ENCODE assay signal across 2 cellular contexts in the genomic region with DNA sequence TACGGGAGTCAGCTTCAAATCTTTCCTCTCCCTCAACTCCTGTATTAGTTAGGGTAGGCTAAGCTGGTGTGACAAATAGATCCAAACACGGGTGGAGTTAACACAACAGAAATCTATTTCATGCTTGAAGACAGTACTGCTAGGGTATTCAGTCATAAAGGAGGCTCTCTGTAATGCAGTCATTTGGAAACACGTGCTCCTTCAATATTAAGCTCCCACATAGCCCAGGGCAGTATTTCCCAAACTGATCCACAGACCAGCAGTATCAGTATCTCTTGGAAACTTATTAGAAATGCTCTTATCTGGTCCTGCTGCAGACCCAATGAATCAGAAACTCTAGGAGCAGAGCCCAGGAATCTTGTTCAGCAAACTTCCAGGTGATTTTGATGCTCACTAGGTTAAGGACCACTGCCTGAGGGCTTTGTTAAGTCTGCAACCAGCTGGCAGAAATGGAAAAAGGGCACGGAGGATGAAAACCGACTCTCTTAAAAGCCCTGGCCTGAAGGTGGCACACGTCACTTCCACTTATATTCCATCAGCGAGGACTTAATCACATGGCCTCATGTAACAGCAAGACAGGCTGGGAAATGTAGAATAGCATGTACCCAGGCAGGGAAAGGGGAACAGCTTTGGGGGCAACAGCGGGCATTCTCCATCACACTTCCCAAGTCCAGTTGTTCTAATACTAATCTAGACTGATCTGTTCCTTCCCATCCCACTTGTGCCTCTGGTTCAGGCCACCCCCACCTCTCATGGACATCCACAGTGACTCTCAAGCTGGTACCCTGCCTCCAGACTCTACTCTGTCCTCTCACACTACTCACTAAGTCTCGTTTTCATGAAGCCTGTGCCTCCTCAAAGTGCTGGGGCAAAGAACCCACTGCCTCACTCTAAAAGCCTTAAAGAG.
TF ChIP-seq lines count a peak whose summit lies in the region.

No MANE protein-coding gene starts in this region.

TF ChIP-seq in HCT116, 20 proteins besides CTCF, POLR2A, EP300 and RAD21:
- TF ChIP-seq, protein P1, sequence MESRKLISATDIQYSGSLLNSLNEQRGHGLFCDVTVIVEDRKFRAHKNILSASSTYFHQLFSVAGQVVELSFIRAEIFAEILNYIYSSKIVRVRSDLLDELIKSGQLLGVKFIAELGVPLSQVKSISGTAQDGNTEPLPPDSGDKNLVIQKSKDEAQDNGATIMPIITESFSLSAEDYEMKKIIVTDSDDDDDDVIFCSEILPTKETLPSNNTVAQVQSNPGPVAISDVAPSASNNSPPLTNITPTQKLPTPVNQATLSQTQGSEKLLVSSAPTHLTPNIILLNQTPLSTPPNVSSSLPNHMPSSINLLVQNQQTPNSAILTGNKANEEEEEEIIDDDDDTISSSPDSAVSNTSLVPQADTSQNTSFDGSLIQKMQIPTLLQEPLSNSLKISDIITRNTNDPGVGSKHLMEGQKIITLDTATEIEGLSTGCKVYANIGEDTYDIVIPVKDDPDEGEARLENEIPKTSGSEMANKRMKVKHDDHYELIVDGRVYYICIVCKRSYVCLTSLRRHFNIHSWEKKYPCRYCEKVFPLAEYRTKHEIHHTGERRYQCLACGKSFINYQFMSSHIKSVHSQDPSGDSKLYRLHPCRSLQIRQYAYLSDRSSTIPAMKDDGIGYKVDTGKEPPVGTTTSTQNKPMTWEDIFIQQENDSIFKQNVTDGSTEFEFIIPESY (IDR thresholded peaks at IDR 0.05; ENCODE audit: extremely low read depth, insufficient replicate concordance, low read length), result no peak
- no peak for TF ChIP-seq YY1 (IDR thresholded peaks at IDR 0.05; ENCODE audit: extremely low read depth, insufficient replicate concordance, low read depth, low read length)

TF ChIP-seq in liver, 16 proteins besides CTCF, POLR2A, EP300 and RAD21:
- no peak for TF ChIP-seq GABPA (IDR thresholded peaks at IDR 0.05 in 1 of 2, conservative IDR thresholded peaks at IDR 0.05 in 1 of 2)
- no peak for TF ChIP-seq FOXA1 (IDR thresholded peaks at IDR 0.05)
- no peak for TF ChIP-seq EGR1 (IDR thresholded peaks at IDR 0.05; ENCODE audit: low read depth in 2 of 2)
- TF ChIP-seq HNF4G (IDR thresholded peaks at IDR 0.05), result no peak
- no peak for TF ChIP-seq YY1 (IDR thresholded peaks at IDR 0.05)
- no peak for TF ChIP-seq TAF1 (conservative IDR thresholded peaks at IDR 0.05)
- TF ChIP-seq, protein P1 (IDR thresholded peaks at IDR 0.05), result no peak
